Comparison of ENCODE assay signal across 7 cellular contexts in genomic region chr6:37155394-37156312, GRCh38. TPM values are rescaled to one million over a fixed set of nuclear protein-coding genes. Genes with fewer than 3 reads are reported as not detected.
DNase-seq lines count a peak whose midpoint lies in the region; ATAC-seq and TF ChIP-seq lines count a peak whose summit lies in the region.

No MANE protein-coding gene starts in this region.

- no peaks in the 10 kb centered on the region for H3K79me2 ChIP-seq in parathyroid adenoma

- H3K27me3 ChIP-seq in parathyroid adenoma (ENCODE audit: control insufficient read depth, insufficient read depth, low read length) (no peaks in the 10 kb centered on the region), uterus (no peaks in the 10 kb centered on the region), heart left ventricle (no peaks in the 10 kb centered on the region)

- ATAC-seq in HG03066 (IDR thresholded peaks at IDR 0.05; ENCODE audit: low read depth, unreplicated experiment): peak; percentile 92
- peak; percentile 87 for ATAC-seq in activated CD8-positive, alpha-beta T cell treated with anti-CD3 and anti-CD28 coated beads for 36 hours
- ATAC-seq in heart left ventricle: no peak

- TF ChIP-seq POLR2A in uterus (IDR thresholded peaks at IDR 0.05) (no peak), heart left ventricle (IDR thresholded peaks at IDR 0.05) (no peak)

- H3K27ac Mint-ChIP-seq in activated CD8-positive, alpha-beta T cell treated with anti-CD3 and anti-CD28 coated beads for 36 hours: peak overlapping the region; percentile 69

- H3K4me1 ChIP-seq in parathyroid adenoma (no peaks in the 10 kb centered on the region), uterus (no peaks in the 10 kb centered on the region), heart left ventricle (peaks cover 0 to 12% (median 0%) of the 10 kb centered on the region in 12 donors)

- H3K4me3 Mint-ChIP-seq in activated CD8-positive, alpha-beta T cell treated with anti-CD3 and anti-CD28 coated beads for 36 hours: peak overlapping the region; percentile 29

- H3K9me3 ChIP-seq in parathyroid adenoma (ENCODE audit: control insufficient read depth, low read length): no peaks in the 10 kb centered on the region
- H3K9me3 ChIP-seq in uterus: no peaks in the 10 kb centered on the region
- no peaks in the 10 kb centered on the region for H3K9me3 ChIP-seq in heart left ventricle

- peak overlapping the region; percentile 36 for H2AFZ ChIP-seq in parathyroid adenoma

- peaks cover 27% of the 10 kb centered on the region for H3K4me1 Mint-ChIP-seq in activated CD8-positive, alpha-beta T cell treated with anti-CD3 and anti-CD28 coated beads for 36 hours (ENCODE audit: low read depth)

- no peak for TF ChIP-seq CTCF in activated CD8-positive, alpha-beta T cell treated with anti-CD3 and anti-CD28 coated beads for 36 hours (IDR thresholded peaks at IDR 0.05)
- TF ChIP-seq CTCF in parathyroid adenoma (IDR thresholded peaks at IDR 0.05): no peak
- TF ChIP-seq CTCF in uterus (IDR thresholded peaks at IDR 0.05): no peak
- no peak for TF ChIP-seq CTCF in heart left ventricle (IDR thresholded peaks at IDR 0.05)

- H3K27ac ChIP-seq in parathyroid adenoma (no peak overlapping the region), uterus (no peak overlapping the region), heart left ventricle (no peak overlapping the region)

- peak; percentile 61 for DNase-seq in GM19240 (ENCODE audit: insufficient read length, low spot score)
- DNase-seq in activated CD8-positive, alpha-beta T cell treated with anti-CD3 and anti-CD28 coated beads for 36 hours: peak; percentile 84
- no peak for DNase-seq in uterus
- DNase-seq in heart left ventricle: no peak
- no peak for DNase-seq in SK-N-DZ (ENCODE audit: low spot score)

- intact Hi-C loops in activated CD8-positive, alpha-beta T cell treated with anti-CD3 and anti-CD28 coated beads for 36 hours (cut with micrococcal nuclease): no loop called here
- intact Hi-C loops in uterus (cut with DNase I; ENCODE audit: low total_unique reads): no loop called here
- intact Hi-C loops in heart left ventricle (cut with DNase I): no loop called here

- WGBS in heart left ventricle, 4 donors: 81 to 88% (median 83%) methylated on average over 11 of the region's 11 CpGs

- no peaks in the 10 kb centered on the region for H3K36me3 ChIP-seq in parathyroid adenoma (ENCODE audit: control insufficient read depth, insufficient read depth, low read length)
- H3K36me3 ChIP-seq in uterus: no peaks in the 10 kb centered on the region
- no peaks in the 10 kb centered on the region for H3K36me3 ChIP-seq in heart left ventricle

- CTCF ChIA-PET in activated CD8-positive, alpha-beta T cell treated with anti-CD3 and anti-CD28 coated beads for 36 hours (lab: Charles Lee): interaction anchor here (0.7 to 1.6 kb wide), 3 partner anchors 55 to 134 kb away, joined by 3 to 4 read pairs (median 3); no protein-coding TSS in a partner anchor

- no peaks in the 10 kb centered on the region for H3K36me3 Mint-ChIP-seq in activated CD8-positive, alpha-beta T cell treated with anti-CD3 and anti-CD28 coated beads for 36 hours (ENCODE audit: low read depth)

- no peaks in the 10 kb centered on the region for H3K27me3 Mint-ChIP-seq in activated CD8-positive, alpha-beta T cell treated with anti-CD3 and anti-CD28 coated beads for 36 hours

- H3K9ac ChIP-seq in parathyroid adenoma: no peak overlapping the region

- H3K4me3 ChIP-seq in parathyroid adenoma (ENCODE audit: low read depth, low read length): peak overlapping the region; percentile 13
- H3K4me3 ChIP-seq in uterus: no peak overlapping the region
- H3K4me3 ChIP-seq in heart left ventricle: no peak overlapping the region

- POLR2A ChIA-PET in activated CD8-positive, alpha-beta T cell treated with anti-CD3 and anti-CD28 coated beads for 36 hours (lab: Charles Lee): no interaction called here

- H3K4me2 ChIP-seq in parathyroid adenoma (ENCODE audit: low read length): peak overlapping the region; percentile 12

- H3K9me3 Mint-ChIP-seq in activated CD8-positive, alpha-beta T cell treated with anti-CD3 and anti-CD28 coated beads for 36 hours: no peaks in the 10 kb centered on the region

RNA-seq across cellular contexts. Expression of gene PIM1, which starts 14.3 kb away (rescaled TPM):
- total RNA-seq in activated CD8-positive, alpha-beta T cell treated with anti-CD3 and anti-CD28 coated beads for 36 hours: 100 to 1,000 TPM; 293 to 305 TPM
- total RNA-seq in uterus: 10 to 100 TPM in 3 of 4 donors, 1 to 10 TPM in 1; 2.0 to 44.5 (median 28.8) TPM
- total RNA-seq in heart left ventricle: 10 to 100 TPM in 6 of 9 donors, 1 to 10 TPM in 3; 7.0 to 81.8 (median 16.0) TPM
- polyA plus RNA-seq in heart left ventricle: 10 to 100 TPM in 1 of 2 donors, 1 to 10 TPM in 1; 8.2 to 23.1 TPM
- polyA plus RNA-seq in SK-N-DZ (2014; cell fraction: cytosol; rRNA removed): 39.9 and 44.8 TPM in 2 replicates
- 26.9 and 29.4 TPM in 2 replicates for polyA plus RNA-seq in SK-N-DZ (2014; cell fraction: nucleus; rRNA removed)

Comparison
In these comparisons a context has a peak if more than half of its experiments do, and no peak if none do; other contexts are left out.
1. DNase-seq: peak in GM19240 (single experiment) and activated CD8-positive, alpha-beta T cell treated with anti-CD3 and anti-CD28 coated beads for 36 hours (single experiment); none in uterus (0 of 2), heart left ventricle (0 of 5) and SK-N-DZ (single experiment).
2. ATAC-seq: peak in HG03066 (single experiment) and activated CD8-positive, alpha-beta T cell treated with anti-CD3 and anti-CD28 coated beads for 36 hours (single experiment); none in heart left ventricle (0 of 4).